ENCODE assay signal across 21 cellular contexts in genomic region chr2:97914691-97915213, GRCh38.
"Had no signal": no experiment of that assay in that cellular context is flagged by ENCODE, and none has a peak within 500 bp of the region (broad histone marks: within the 10 kb centered on the region; RNA-seq: fewer than 3 reads in every experiment).

No MANE protein-coding gene starts in this region.

- ATAC-seq: left lung, right lobe of liver, upper lobe of right lung had no signal

- H3K9me3 ChIP-seq: left lung, right lobe of liver, upper lobe of right lung had no signal

- H3K27me3 Mint-ChIP-seq: naive B cell had no signal

- H3K9me3 Mint-ChIP-seq: immature natural killer cell had no signal

- DNase-seq: activated CD4-positive, CD25-positive, alpha-beta regulatory T cell treated with anti-CD3 and anti-CD28 coated beads, Interleukin-2, amount 50 U/mL, for 72 hours; activated CD8-positive, alpha-beta memory T cell treated with anti-CD3 and anti-CD28 coated beads, Interleukin-2, amount 50 U/mL, for 48 hours; activated effector memory CD4-positive, alpha-beta T cell treated with Interleukin-2 at 50 U/mL for 16 hours; activated naive CD4-positive, alpha-beta T cell treated with anti-CD3 and anti-CD28 coated beads for 36 hours; activated T-cell treated with anti-CD3 and anti-CD28 coated beads, Interleukin-2, amount 50 U/mL, for 48 hours; cerebellar nuclear complex; foreskin melanocyte; immature natural killer cell; left lung; naive B cell; occipital lobe; posterior cingulate gyrus; right lobe of liver; stimulated activated CD4-positive, alpha-beta T cell treated with anti-CD3 and anti-CD28 coated beads, Interleukin-1b, Interleukin-23, amount 100 ng/mL, for 48 hours; upper lobe of right lung had no signal

- H3K4me1 Mint-ChIP-seq: neural crest cell had no signal

- H3K27ac ChIP-seq: coronary artery, epithelial cell of prostate, left lung, right lobe of liver, skin epidermis, upper lobe of right lung, VCaP had no signal

- H3K36me3 ChIP-seq: right lobe of liver, upper lobe of right lung had no signal

- H3K27ac Mint-ChIP-seq: activated naive CD4-positive, alpha-beta T cell treated with anti-CD3 and anti-CD28 coated beads for 36 hours; immature natural killer cell had no signal

- H3K4me3 Mint-ChIP-seq: activated naive CD4-positive, alpha-beta T cell treated with anti-CD3 and anti-CD28 coated beads for 36 hours; immature natural killer cell; neural crest cell had no signal

- H3K27me3 ChIP-seq: left lung, right lobe of liver, upper lobe of right lung had no signal

- H3K4me3 ChIP-seq: coronary artery, left lung, lung, right lobe of liver, skin epidermis, upper lobe of right lung had no signal
